Comparison of ENCODE assay signal across 11 cellular contexts in genomic region chr9:68933434-68934318, GRCh38.
DNase-seq lines count a peak whose midpoint lies in the region; ATAC-seq and TF ChIP-seq lines count a peak whose summit lies in the region.
"Had no signal": no experiment of that assay in that cellular context is flagged by ENCODE, and none has a peak within 500 bp of the region (broad histone marks: within the 10 kb centered on the region; RNA-seq: fewer than 3 reads in every experiment).

No MANE protein-coding gene starts in this region.

- WGBS in body of pancreas, 2 donors, result 9 to 17% methylated on average over 4 of the region's 4 CpGs

- H3K4me1 Mint-ChIP-seq in CD4-positive, alpha-beta T cell (ENCODE audit: low read depth), result peaks cover 20% of the 10 kb centered on the region
- peaks cover 20% of the 10 kb centered on the region for H3K4me1 Mint-ChIP-seq in activated CD4-positive, alpha-beta T cell treated with anti-CD3 and anti-CD28 coated beads, Interleukin-2, amount 10 ng/mL, durations not matched to agents 7 days and 5 days

- POLR2A ChIA-PET in CD4-positive, alpha-beta T cell (lab: Charles Lee), result no interaction called here
- POLR2A ChIA-PET in activated CD4-positive, alpha-beta T cell treated with anti-CD3 and anti-CD28 coated beads, Interleukin-2, amount 10 ng/mL, durations not matched to agents 7 days and 5 days (lab: Charles Lee), result no interaction called here

- no peaks in the 10 kb centered on the region for H3K36me3 ChIP-seq in body of pancreas (replicated peaks in 1 of 2; ENCODE audit: insufficient read depth in 1 of 2, low read depth in 2 of 2)

- H3K9me3 Mint-ChIP-seq in CD4-positive, alpha-beta T cell, result no peaks in the 10 kb centered on the region
- no peaks in the 10 kb centered on the region for H3K9me3 Mint-ChIP-seq in activated CD4-positive, alpha-beta T cell treated with anti-CD3 and anti-CD28 coated beads, Interleukin-2, amount 10 ng/mL, durations not matched to agents 7 days and 5 days

- peaks cover 35% of the 10 kb centered on the region for H3K27me3 Mint-ChIP-seq in CD4-positive, alpha-beta T cell
- peaks cover 45% of the 10 kb centered on the region for H3K27me3 Mint-ChIP-seq in activated CD4-positive, alpha-beta T cell treated with anti-CD3 and anti-CD28 coated beads, Interleukin-2, amount 10 ng/mL, durations not matched to agents 7 days and 5 days

- CTCF ChIA-PET in CD4-positive, alpha-beta T cell (lab: Charles Lee), result no interaction called here
- CTCF ChIA-PET in activated CD4-positive, alpha-beta T cell treated with anti-CD3 and anti-CD28 coated beads, Interleukin-2, amount 10 ng/mL, durations not matched to agents 7 days and 5 days (lab: Charles Lee), result no interaction called here

- H3K27me3 ChIP-seq in body of pancreas, result no peaks in the 10 kb centered on the region
- no peaks in the 10 kb centered on the region for H3K27me3 ChIP-seq in CD4-positive, alpha-beta T cell (ENCODE audit: control insufficient read depth, insufficient read depth, low read length)

- no peak for TF ChIP-seq POLR2A in body of pancreas (IDR thresholded peaks at IDR 0.05)

- intact Hi-C loops in body of pancreas (cut with DNase I), result no loop called here
- intact Hi-C loops in CD4-positive, alpha-beta T cell (cut with DNase I, micrococcal nuclease), result no loop called here

- H3K27ac ChIP-seq in body of pancreas, result peak overlapping the region; percentile 72 to 88 (median 84)
- no peak overlapping the region for H3K27ac ChIP-seq in CD4-positive, alpha-beta T cell (ENCODE audit: low read depth, low read length)

- H3K27ac Mint-ChIP-seq in CD4-positive, alpha-beta T cell, result no peak overlapping the region
- no peak overlapping the region for H3K27ac Mint-ChIP-seq in activated CD4-positive, alpha-beta T cell treated with anti-CD3 and anti-CD28 coated beads, Interleukin-2, amount 10 ng/mL, durations not matched to agents 7 days and 5 days

- H3K4me3 Mint-ChIP-seq in CD4-positive, alpha-beta T cell, result no peak overlapping the region
- no peak overlapping the region for H3K4me3 Mint-ChIP-seq in activated CD4-positive, alpha-beta T cell treated with anti-CD3 and anti-CD28 coated beads, Interleukin-2, amount 10 ng/mL, durations not matched to agents 7 days and 5 days

- H3K4me1 ChIP-seq in body of pancreas, result peaks cover 61% of the 10 kb centered on the region

- H3K36me3 Mint-ChIP-seq in CD4-positive, alpha-beta T cell (ENCODE audit: low read depth), result no peaks in the 10 kb centered on the region
- peaks cover 2% of the 10 kb centered on the region for H3K36me3 Mint-ChIP-seq in activated CD4-positive, alpha-beta T cell treated with anti-CD3 and anti-CD28 coated beads, Interleukin-2, amount 10 ng/mL, durations not matched to agents 7 days and 5 days (ENCODE audit: low read depth)

- DNase-seq in body of pancreas, result peak in 3 of 4 donors; percentile 40 to 55 (median 41)
- DNase-seq in CD4-positive, alpha-beta T cell, result no peak
- no peak for DNase-seq in occipital lobe (lab: John Stamatoyannopoulos, UW)
- no peak for DNase-seq in glomerular visceral epithelial cell (ENCODE audit: extremely low spot score)
- no peak for DNase-seq in activated CD4-positive, alpha-beta T cell treated with anti-CD3 and anti-CD28 coated beads, Interleukin-2, amount 10 ng/mL, durations not matched to agents 7 days and 5 days
- DNase-seq: activated naive CD4-positive, alpha-beta T cell treated with Interleukin-2 at 50 U/mL for 16 hours; dermis blood vessel endothelial cell; DMS153 had no signal

- TF ChIP-seq CTCF in body of pancreas (IDR thresholded peaks at IDR 0.05), result no peak
- no peak for TF ChIP-seq CTCF in CD4-positive, alpha-beta T cell (IDR thresholded peaks at IDR 0.05)

- no peak overlapping the region for H3K4me3 ChIP-seq in body of pancreas

- no peaks in the 10 kb centered on the region for H3K9me3 ChIP-seq in body of pancreas
- H3K9me3 ChIP-seq in CD4-positive, alpha-beta T cell (ENCODE audit: control insufficient read depth, low read length), result no peaks in the 10 kb centered on the region

- ATAC-seq in GM18858 (IDR thresholded peaks at IDR 0.05; ENCODE audit: unreplicated experiment) (peak; percentile 96), GM21529 (IDR thresholded peaks at IDR 0.05; ENCODE audit: unreplicated experiment) (peak; percentile 98), HG03103 (IDR thresholded peaks at IDR 0.05; ENCODE audit: low read depth, unreplicated experiment) (peak; percentile 93), body of pancreas (peak; percentile 67)
- no peak for ATAC-seq in CD4-positive, alpha-beta T cell (ENCODE audit: poor library complexity)

Comparison
In these comparisons a context has a peak if more than half of its experiments do, and no peak if none do; other contexts are left out.
1. DNase-seq: peak in body of pancreas (3 of 4); none in CD4-positive, alpha-beta T cell (0 of 10), occipital lobe (single experiment), glomerular visceral epithelial cell (single experiment) and activated CD4-positive, alpha-beta T cell treated with anti-CD3 and anti-CD28 coated beads, Interleukin-2, amount 10 ng/mL, durations not matched to agents 7 days and 5 days (single experiment).